23 cellular contexts compared by ENCODE assay signal in the genomic region with DNA sequence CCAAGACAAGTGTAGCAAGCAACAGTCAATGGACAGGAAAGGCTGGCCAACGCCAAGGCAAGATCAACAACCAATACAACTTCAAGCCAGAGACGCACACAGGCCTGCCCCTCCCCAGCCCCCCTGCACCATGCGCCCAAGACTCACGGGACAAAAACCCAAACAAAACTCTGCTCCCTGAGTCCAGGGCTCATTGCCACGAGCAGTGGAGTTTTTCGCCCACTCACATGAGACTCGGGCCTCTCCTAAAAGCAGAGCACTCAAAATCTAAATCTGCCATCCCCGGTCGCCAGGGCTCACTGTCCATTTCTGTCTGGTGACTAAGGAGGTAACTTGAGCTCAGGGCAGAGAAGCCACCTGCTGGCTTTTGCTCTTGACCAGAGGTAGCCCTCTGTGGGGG.
DNase-seq lines count a peak whose midpoint lies in the region; ATAC-seq and TF ChIP-seq lines count a peak whose summit lies in the region.
"Had no signal": no experiment of that assay in that cellular context is flagged by ENCODE, and none has a peak within 500 bp of the region (broad histone marks: within the 10 kb centered on the region; RNA-seq: fewer than 3 reads in every experiment).

No MANE protein-coding gene starts in this region.

- no peak for TF ChIP-seq POLR2A in vagina (IDR thresholded peaks at IDR 0.05)

- ATAC-seq in HG03139 (IDR thresholded peaks at IDR 0.05; ENCODE audit: unreplicated experiment), result no peak
- ATAC-seq: activated T-helper 17 cell treated with anti-CD3 and anti-CD28 coated beads, Interleukin-2, amount 50 U/mL, for 72 hours; left lung; Right ventricle myocardium inferior had no signal

- H3K27me3 ChIP-seq in vagina, result no peaks in the 10 kb centered on the region
- H3K27me3 ChIP-seq: left lung, spleen had no signal

- H3K27me3 Mint-ChIP-seq in activated naive CD4-positive, alpha-beta T cell treated with anti-CD3 and anti-CD28 coated beads, Interleukin-2, amount 50 U/mL, for 24 hours, result no peaks in the 10 kb centered on the region
- H3K27me3 Mint-ChIP-seq in dendritic cell treated with granulocyte-macrophage colony-stimulating factor and Interleukin-4, amounts not matched to agents 40 ng/mL and 50 ng/mL, for 4 days, result no peaks in the 10 kb centered on the region
- H3K27me3 Mint-ChIP-seq in nephron (ENCODE audit: low read depth), result peaks cover 4% of the 10 kb centered on the region
- H3K27me3 Mint-ChIP-seq: activated T-helper 17 cell treated with anti-CD3 and anti-CD28 coated beads, Interleukin-2, amount 50 U/mL, for 72 hours; naive B cell had no signal

- peaks cover 37% of the 10 kb centered on the region for H3K4me1 Mint-ChIP-seq in activated naive CD4-positive, alpha-beta T cell treated with anti-CD3 and anti-CD28 coated beads, Interleukin-2, amount 50 U/mL, for 24 hours
- H3K4me1 Mint-ChIP-seq in dendritic cell treated with granulocyte-macrophage colony-stimulating factor and Interleukin-4, amounts not matched to agents 40 ng/mL and 50 ng/mL, for 4 days (ENCODE audit: low read depth), result peaks cover 89% of the 10 kb centered on the region
- H3K4me1 Mint-ChIP-seq in nephron, result peaks cover 47% of the 10 kb centered on the region

- H3K4me3 Mint-ChIP-seq in activated naive CD4-positive, alpha-beta T cell treated with anti-CD3 and anti-CD28 coated beads, Interleukin-2, amount 50 U/mL, for 24 hours, result no peak overlapping the region
- no peak overlapping the region for H3K4me3 Mint-ChIP-seq in dendritic cell treated with granulocyte-macrophage colony-stimulating factor and Interleukin-4, amounts not matched to agents 40 ng/mL and 50 ng/mL, for 4 days
- no peak overlapping the region for H3K4me3 Mint-ChIP-seq in nephron
- H3K4me3 Mint-ChIP-seq: activated CD4-positive, alpha-beta memory T cell treated with anti-CD3 and anti-CD28 coated beads, Interleukin-2, amount 10 ng/mL, durations not matched to agents 7 days and 5 days; CD8-positive, alpha-beta memory T cell had no signal

- no peaks in the 10 kb centered on the region for H3K9me3 ChIP-seq in vagina
- H3K9me3 ChIP-seq: left lung, spleen had no signal

- H3K4me1 ChIP-seq in vagina, result peaks cover 46% of the 10 kb centered on the region

- no peak for DNase-seq in activated naive CD4-positive, alpha-beta T cell treated with anti-CD3 and anti-CD28 coated beads, Interleukin-2, amount 50 U/mL, for 16 hours
- DNase-seq in vagina (ENCODE audit: extremely low spot score in 2 of 2), result no peak
- no peak for DNase-seq in SHP77 (lab: John Stamatoyannopoulos, UW)
- DNase-seq in midbrain (lab: John Stamatoyannopoulos, UW), result no peak
- DNase-seq: activated CD4-positive, alpha-beta memory T cell treated with anti-CD3 and anti-CD28 coated beads, Interleukin-2, amount 10 ng/mL, durations not matched to agents 7 days and 5 days; amniotic stem cell; CD8-positive, alpha-beta memory T cell; DND-41; foreskin melanocyte; H7; left lung; naive B cell; NCI-H1694; NCI-H446; spleen had no signal

- TF ChIP-seq CTCF in nephron (IDR thresholded peaks at IDR 0.05; ENCODE audit: unreplicated experiment in 3 of 3) (no peak), vagina (IDR thresholded peaks at IDR 0.05) (no peak)

- peaks cover 0 to 5% of the 10 kb centered on the region in 2 donors for H3K36me3 ChIP-seq in vagina

- no peak overlapping the region for H3K4me3 ChIP-seq in vagina
- H3K4me3 ChIP-seq: left lung, spleen had no signal

- H3K36me3 Mint-ChIP-seq in activated naive CD4-positive, alpha-beta T cell treated with anti-CD3 and anti-CD28 coated beads, Interleukin-2, amount 50 U/mL, for 24 hours, result peaks cover 5% of the 10 kb centered on the region
- H3K36me3 Mint-ChIP-seq in dendritic cell treated with granulocyte-macrophage colony-stimulating factor and Interleukin-4, amounts not matched to agents 40 ng/mL and 50 ng/mL, for 4 days (ENCODE audit: low read depth), result peaks cover 96% of the 10 kb centered on the region
- no peaks in the 10 kb centered on the region for H3K36me3 Mint-ChIP-seq in nephron (ENCODE audit: low read depth)

- intact Hi-C loops in dendritic cell treated with granulocyte-macrophage colony-stimulating factor and Interleukin-4, amounts not matched to agents 40 ng/mL and 50 ng/mL, for 4 days (cut with micrococcal nuclease), result no loop called here
- intact Hi-C loops in vagina (cut with DNase I), result no loop called here

- peak overlapping the region; percentile 60 for H3K27ac ChIP-seq in vagina
- H3K27ac ChIP-seq: VCaP had no signal

- H3K27ac Mint-ChIP-seq in activated naive CD4-positive, alpha-beta T cell treated with anti-CD3 and anti-CD28 coated beads, Interleukin-2, amount 50 U/mL, for 24 hours, result peak overlapping the region; percentile 3
- peak overlapping the region; percentile 86 for H3K27ac Mint-ChIP-seq in dendritic cell treated with granulocyte-macrophage colony-stimulating factor and Interleukin-4, amounts not matched to agents 40 ng/mL and 50 ng/mL, for 4 days
- H3K27ac Mint-ChIP-seq in nephron, result peak overlapping the region in 2 of 3 experiments; percentile 92 to 98
- H3K27ac Mint-ChIP-seq: activated CD4-positive, alpha-beta memory T cell treated with anti-CD3 and anti-CD28 coated beads, Interleukin-2, amount 10 ng/mL, durations not matched to agents 7 days and 5 days; progenitor cell of endocrine pancreas had no signal

- no peaks in the 10 kb centered on the region for H3K9me3 Mint-ChIP-seq in activated naive CD4-positive, alpha-beta T cell treated with anti-CD3 and anti-CD28 coated beads, Interleukin-2, amount 50 U/mL, for 24 hours
- H3K9me3 Mint-ChIP-seq in dendritic cell treated with granulocyte-macrophage colony-stimulating factor and Interleukin-4, amounts not matched to agents 40 ng/mL and 50 ng/mL, for 4 days, result no peaks in the 10 kb centered on the region
- H3K9me3 Mint-ChIP-seq in nephron, result no peaks in the 10 kb centered on the region
- H3K9me3 Mint-ChIP-seq: activated CD4-positive, alpha-beta memory T cell treated with anti-CD3 and anti-CD28 coated beads, Interleukin-2, amount 10 ng/mL, durations not matched to agents 7 days and 5 days; activated T-helper 17 cell treated with anti-CD3 and anti-CD28 coated beads, Interleukin-2, amount 50 U/mL, for 72 hours; CD8-positive, alpha-beta memory T cell; naive B cell had no signal

Comparison
In these comparisons a context has a peak if more than half of its experiments do, and no peak if none do; other contexts are left out.
1. H3K27ac Mint-ChIP-seq: peak in every context shown above with its lines; median percentile 95 in nephron; 86 in dendritic cell treated with granulocyte-macrophage colony-stimulating factor and Interleukin-4, amounts not matched to agents 40 ng/mL and 50 ng/mL, for 4 days; 3 in activated naive CD4-positive, alpha-beta T cell treated with anti-CD3 and anti-CD28 coated beads, Interleukin-2, amount 50 U/mL, for 24 hours.